13 cellular contexts compared by ENCODE assay signal in the genomic region with DNA sequence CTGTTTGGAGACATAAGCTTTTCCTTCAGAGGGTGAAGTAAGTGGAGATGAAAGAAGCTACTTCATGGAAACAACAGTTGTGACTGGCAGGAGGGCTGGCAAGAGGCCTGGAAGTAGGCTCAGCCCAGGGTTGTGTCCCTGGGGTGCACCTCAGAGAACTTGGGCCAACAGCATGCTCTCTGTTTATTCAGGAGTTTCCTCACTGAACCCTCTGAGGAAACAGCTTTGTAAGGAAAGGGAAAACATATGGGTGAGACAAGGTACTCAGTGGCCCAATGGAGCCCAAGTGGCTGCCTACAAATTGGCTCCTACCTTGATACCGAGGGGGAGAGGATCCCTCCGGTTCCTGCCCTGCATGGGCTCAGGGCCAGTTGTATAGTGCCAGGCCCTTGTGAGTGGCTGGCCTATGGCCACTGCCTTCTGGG.
A peak's percentile ranks its signal among the peaks of the same experiment; 100 is the strongest.
DNase-seq lines count a peak whose midpoint lies in the region; TF ChIP-seq lines count a peak whose summit lies in the region.
"Had no signal": no experiment of that assay in that cellular context is flagged by ENCODE, and none has a peak within 500 bp of the region (broad histone marks: within the 10 kb centered on the region; RNA-seq: fewer than 3 reads in every experiment).

No MANE protein-coding gene starts in this region.

- intact Hi-C loops in esophagus muscularis mucosa (cut with DNase I) = no loop called here

- H3K27me3 ChIP-seq in osteoblast (ENCODE audit: insufficient read depth, low read length) (no peaks in the 10 kb centered on the region), esophagus muscularis mucosa (no peaks in the 10 kb centered on the region)
- H3K27me3 ChIP-seq: foreskin keratinocyte, neutrophil had no signal

- no peak overlapping the region for H3K4me2 ChIP-seq in osteoblast (ENCODE audit: insufficient read depth, low read length)

- H3K4me1 ChIP-seq in osteoblast (ENCODE audit: insufficient read depth, low read length) = no peaks in the 10 kb centered on the region
- H3K4me1 ChIP-seq in esophagus muscularis mucosa = peaks cover 0 to 18% (median 7%) of the 10 kb centered on the region in 4 donors

- WGBS in esophagus muscularis mucosa = 80% methylated on average over 1 of the region's 2 CpGs

- DNase-seq in AG10803 (ENCODE audit: low read depth) = peak; percentile 29
- peak; percentile 64 for DNase-seq in SK-MEL-5 (ENCODE audit: low read depth, low spot score)
- peak; percentile 24 for DNase-seq in fibroblast of the conjunctiva (ENCODE audit: low read depth)
- DNase-seq in osteoblast (ENCODE audit: insufficient read length, low spot score, missing footprints) = peak; percentile 71
- no peak for DNase-seq in NCI-H82 treated with DMSO at 0.1 percent for 48 hours (lab: John Stamatoyannopoulos, UW; ENCODE audit: unreplicated experiment)
- DNase-seq in esophagus muscularis mucosa (ENCODE audit: extremely low spot score) = no peak
- DNase-seq in NCI-H774 (lab: John Stamatoyannopoulos, UW) = no peak
- no peak for DNase-seq in immature natural killer cell
- DNase-seq: activated CD8-positive, alpha-beta memory T cell treated with anti-CD3 and anti-CD28 coated beads, Interleukin-2, amount 10 ng/mL, durations not matched to agents 7 days and 5 days; foreskin keratinocyte; NK-92 treated with Interleukin-12 subunit alpha and Interleukin-12 subunit beta, amount 100 ng/mL, for 24 hours; T-helper 17 cell had no signal

- peaks cover 0 to 3% (median 2%) of the 10 kb centered on the region in 3 donors for H3K27me3 Mint-ChIP-seq in immature natural killer cell (ENCODE audit: low read depth in 3 of 3)
- H3K27me3 Mint-ChIP-seq: activated CD8-positive, alpha-beta memory T cell treated with anti-CD3 and anti-CD28 coated beads, Interleukin-2, amount 10 ng/mL, durations not matched to agents 7 days and 5 days had no signal

- no peaks in the 10 kb centered on the region for H3K9me3 Mint-ChIP-seq in immature natural killer cell

- no peaks in the 10 kb centered on the region for H3K79me2 ChIP-seq in osteoblast (ENCODE audit: insufficient read depth, low read length)

- in situ Hi-C loops in SK-MEL-5 (cut with HindIII; ENCODE audit: low pct_unique_long_range_greater_than_20kb, low sequenced_read_pairs) = no loop called here

- no peaks in the 10 kb centered on the region for H3K36me3 Mint-ChIP-seq in immature natural killer cell
- H3K36me3 Mint-ChIP-seq: activated CD8-positive, alpha-beta memory T cell treated with anti-CD3 and anti-CD28 coated beads, Interleukin-2, amount 10 ng/mL, durations not matched to agents 7 days and 5 days had no signal

- TF ChIP-seq EP300 in esophagus muscularis mucosa (IDR thresholded peaks at IDR 0.05) = no peak

- TF ChIP-seq CTCF in AG10803 (conservative IDR thresholded peaks at IDR 0.05; ENCODE audit: low read length) (no peak), osteoblast (IDR thresholded peaks at IDR 0.05; ENCODE audit: extremely low read depth, low read depth, low read length) (no peak), esophagus muscularis mucosa (IDR thresholded peaks at IDR 0.05) (no peak)

- no peak overlapping the region for H3K27ac Mint-ChIP-seq in immature natural killer cell
- H3K27ac Mint-ChIP-seq: activated CD8-positive, alpha-beta memory T cell treated with anti-CD3 and anti-CD28 coated beads, Interleukin-2, amount 10 ng/mL, durations not matched to agents 7 days and 5 days; T-helper 17 cell had no signal

- TF ChIP-seq POLR2A in esophagus muscularis mucosa (IDR thresholded peaks at IDR 0.05; ENCODE audit: low read depth) = no peak

- H3K4me1 Mint-ChIP-seq in immature natural killer cell = no peaks in the 10 kb centered on the region
- H3K4me1 Mint-ChIP-seq: activated CD8-positive, alpha-beta memory T cell treated with anti-CD3 and anti-CD28 coated beads, Interleukin-2, amount 10 ng/mL, durations not matched to agents 7 days and 5 days had no signal

- H3K9me3 ChIP-seq in osteoblast (ENCODE audit: low read depth, low read length) = no peaks in the 10 kb centered on the region
- no peaks in the 10 kb centered on the region for H3K9me3 ChIP-seq in esophagus muscularis mucosa
- H3K9me3 ChIP-seq: neutrophil had no signal

- no peak overlapping the region for H3K4me3 Mint-ChIP-seq in immature natural killer cell
- H3K4me3 Mint-ChIP-seq: activated CD8-positive, alpha-beta memory T cell treated with anti-CD3 and anti-CD28 coated beads, Interleukin-2, amount 10 ng/mL, durations not matched to agents 7 days and 5 days; T-helper 17 cell had no signal

- H4K20me1 ChIP-seq in osteoblast (ENCODE audit: insufficient read depth, low read length) = no peaks in the 10 kb centered on the region

- H3K36me3 ChIP-seq in osteoblast (ENCODE audit: insufficient read depth, low read length) = no peaks in the 10 kb centered on the region
- H3K36me3 ChIP-seq in esophagus muscularis mucosa = no peaks in the 10 kb centered on the region
- H3K36me3 ChIP-seq: neutrophil had no signal

- H3K4me3 ChIP-seq in AG10803 (ENCODE audit: low read length) (no peak overlapping the region), osteoblast (ENCODE audit: insufficient read depth, low read length) (no peak overlapping the region), esophagus muscularis mucosa (no peak overlapping the region)

- no peak overlapping the region for H2AFZ ChIP-seq in osteoblast (ENCODE audit: low read length)

- H3K27ac ChIP-seq in osteoblast (ENCODE audit: low read depth, low read length) (no peak overlapping the region), esophagus muscularis mucosa (replicated peaks in 1 of 4) (peak overlapping the region in 1 of 4 donors; percentile 33)
- H3K27ac ChIP-seq: foreskin keratinocyte, neutrophil had no signal

Comparison
In these comparisons a context has a peak if more than half of its experiments do, and no peak if none do; other contexts are left out.
1. DNase-seq: peak in AG10803 (single experiment), SK-MEL-5 (single experiment), fibroblast of the conjunctiva (single experiment) and osteoblast (single experiment); none in NCI-H82 treated with DMSO at 0.1 percent for 48 hours (single experiment), esophagus muscularis mucosa (single experiment), NCI-H774 (single experiment) and immature natural killer cell (0 of 3).